ENCODE assay signal across 10 cellular contexts in genomic region chr11:100929377-100929776, GRCh38.
DNase-seq lines count a peak whose midpoint lies in the region; ATAC-seq and TF ChIP-seq lines count a peak whose summit lies in the region.
"Had no signal": no experiment of that assay in that cellular context is flagged by ENCODE, and none has a peak within 500 bp of the region (broad histone marks: within the 10 kb centered on the region; RNA-seq: fewer than 3 reads in every experiment).

No MANE protein-coding gene starts in this region.

- no peaks in the 10 kb centered on the region for H3K4me1 Mint-ChIP-seq in activated T-helper 1 cell treated with anti-CD3 and anti-CD28 coated beads, Interleukin-12 subunit alpha, Interleukin-12 subunit beta, Interleukin-2, Interleukin-4 antibody, amounts not matched to agents 30 ng/mL and 10 ng/mL and 1 ng/mL, durations not matched to agents 14 hours and 24 hours and 36 hours (ENCODE audit: low read depth)

- H3K27me3 Mint-ChIP-seq in activated T-helper 1 cell treated with anti-CD3 and anti-CD28 coated beads, Interleukin-12 subunit alpha, Interleukin-12 subunit beta, Interleukin-2, Interleukin-4 antibody, amounts not matched to agents 30 ng/mL and 10 ng/mL and 1 ng/mL, durations not matched to agents 14 hours and 24 hours and 36 hours (ENCODE audit: insufficient read depth), result no peaks in the 10 kb centered on the region

- CTCF ChIA-PET in AG04449 (lab: Yijun Ruan, JAX), result interaction anchor here (1.0 to 8.6 kb wide), 8 partner anchors 7 to 358 kb away, joined by 3 to 144 read pairs (median 6); no protein-coding TSS in a partner anchor

- no peaks in the 10 kb centered on the region for H3K9me3 Mint-ChIP-seq in activated T-helper 1 cell treated with anti-CD3 and anti-CD28 coated beads, Interleukin-12 subunit alpha, Interleukin-12 subunit beta, Interleukin-2, Interleukin-4 antibody, amounts not matched to agents 30 ng/mL and 10 ng/mL and 1 ng/mL, durations not matched to agents 14 hours and 24 hours and 36 hours

- H3K4me3 Mint-ChIP-seq in activated T-helper 1 cell treated with anti-CD3 and anti-CD28 coated beads, Interleukin-12 subunit alpha, Interleukin-12 subunit beta, Interleukin-2, Interleukin-4 antibody, amounts not matched to agents 30 ng/mL and 10 ng/mL and 1 ng/mL, durations not matched to agents 14 hours and 24 hours and 36 hours, result no peak overlapping the region

- H3K4me3 ChIP-seq in AG04449 (ENCODE audit: low read depth, low read length), result no peak overlapping the region
- H3K4me3 ChIP-seq: A549, dorsolateral prefrontal cortex had no signal

- POLR2A ChIA-PET in AG04449 (lab: Yijun Ruan, JAX), result no interaction called here

- DNase-seq in AG04449 (ENCODE audit: low read depth, low spot score) (peak; percentile 19), RKO (ENCODE audit: low spot score) (peak; percentile 23), NAMALWA (ENCODE audit: low spot score) (no peak), NCI-H748 (lab: John Stamatoyannopoulos, UW; ENCODE audit: unreplicated experiment) (no peak), NCI-H2171 treated with DMSO at 0.1 percent for 48 hours (lab: John Stamatoyannopoulos, UW) (no peak)
- DNase-seq in activated T-helper 1 cell treated with anti-CD3 and anti-CD28 coated beads, Interleukin-12 subunit alpha, Interleukin-12 subunit beta, Interleukin-2, Interleukin-4 antibody, amounts not matched to agents 30 ng/mL and 10 ng/mL and 1 ng/mL, durations not matched to agents 14 hours and 24 hours and 36 hours (ENCODE audit: low spot score), result no peak
- DNase-seq: dorsolateral prefrontal cortex had no signal

- ATAC-seq in GM19468 (IDR thresholded peaks at IDR 0.05; ENCODE audit: extremely low read depth, unreplicated experiment) (peak; percentile 49), HG03095 (IDR thresholded peaks at IDR 0.05; ENCODE audit: unreplicated experiment) (peak; percentile 69)

- no peak for TF ChIP-seq CTCF in AG04449 (IDR thresholded peaks at IDR 0.05; ENCODE audit: insufficient read depth, low read length, missing control alignments)

- H3K27ac Mint-ChIP-seq in activated T-helper 1 cell treated with anti-CD3 and anti-CD28 coated beads, Interleukin-12 subunit alpha, Interleukin-12 subunit beta, Interleukin-2, Interleukin-4 antibody, amounts not matched to agents 30 ng/mL and 10 ng/mL and 1 ng/mL, durations not matched to agents 14 hours and 24 hours and 36 hours, result no peak overlapping the region

- H3K36me3 Mint-ChIP-seq in activated T-helper 1 cell treated with anti-CD3 and anti-CD28 coated beads, Interleukin-12 subunit alpha, Interleukin-12 subunit beta, Interleukin-2, Interleukin-4 antibody, amounts not matched to agents 30 ng/mL and 10 ng/mL and 1 ng/mL, durations not matched to agents 14 hours and 24 hours and 36 hours (ENCODE audit: low read depth), result no peaks in the 10 kb centered on the region

- intact Hi-C loops in activated T-helper 1 cell treated with anti-CD3 and anti-CD28 coated beads, Interleukin-12 subunit alpha, Interleukin-12 subunit beta, Interleukin-2, Interleukin-4 antibody, amounts not matched to agents 30 ng/mL and 10 ng/mL and 1 ng/mL, durations not matched to agents 14 hours and 24 hours and 36 hours (cut with micrococcal nuclease), result no loop called here

Comparison
In these comparisons a context has a peak if more than half of its experiments do, and no peak if none do; other contexts are left out.
1. DNase-seq: peak in AG04449 (single experiment) and RKO (single experiment); none in activated T-helper 1 cell treated with anti-CD3 and anti-CD28 coated beads, Interleukin-12 subunit alpha, Interleukin-12 subunit beta, Interleukin-2, Interleukin-4 antibody, amounts not matched to agents 30 ng/mL and 10 ng/mL and 1 ng/mL, durations not matched to agents 14 hours and 24 hours and 36 hours (single experiment), NAMALWA (single experiment), NCI-H748 (single experiment) and NCI-H2171 treated with DMSO at 0.1 percent for 48 hours (single experiment).